Comparison of ENCODE assay signal across 26 cellular contexts in the genomic region with DNA sequence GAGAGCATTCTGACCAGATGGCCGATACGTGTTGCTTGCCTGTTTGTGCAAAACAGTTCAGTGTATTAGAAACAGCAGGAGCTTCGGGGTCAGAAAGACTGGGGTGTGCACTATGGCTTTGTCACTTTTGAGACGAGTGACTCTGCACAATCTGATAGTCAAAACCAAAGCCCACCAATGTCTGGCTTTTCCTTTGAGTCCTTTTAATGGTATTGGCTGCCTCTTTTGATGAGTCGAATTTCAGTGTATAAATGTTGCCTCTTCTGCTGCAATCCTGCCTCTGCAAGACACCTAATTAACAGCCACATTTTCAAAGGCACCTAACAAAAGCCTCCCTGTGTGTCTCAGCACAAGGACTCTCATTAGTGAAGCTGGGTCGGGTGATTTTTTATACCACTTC.
DNase-seq lines count a peak whose midpoint lies in the region; ATAC-seq and TF ChIP-seq lines count a peak whose summit lies in the region.
"Had no signal": no experiment of that assay in that cellular context is flagged by ENCODE, and none has a peak within 500 bp of the region (broad histone marks: within the 10 kb centered on the region; RNA-seq: fewer than 3 reads in every experiment).

No MANE protein-coding gene starts in this region.

- H3K27ac ChIP-seq in endodermal cell (ENCODE audit: low read depth, low read length): no peak overlapping the region
- H3K27ac ChIP-seq: 22Rv1, brain microvascular endothelial cell, ovary, RWPE1, transverse colon, WERI-Rb-1 had no signal

- no peak overlapping the region for H3K4me3 Mint-ChIP-seq in endodermal cell
- H3K4me3 Mint-ChIP-seq: activated CD4-positive, alpha-beta T cell treated with anti-CD3 and anti-CD28 coated beads, Interleukin-2, amount 10 ng/mL, durations not matched to agents 24 days and 14 days; CD14-positive monocyte; IgD-negative memory B cell; nephron; T-cell had no signal

- no peak overlapping the region for H3K9ac ChIP-seq in endodermal cell (ENCODE audit: extremely low read depth, low read length, poor library complexity, severe bottlenecking)

- DNase-seq in DMS153 (lab: John Stamatoyannopoulos, UW) (peak; percentile 61), DMS153 treated with DMSO at 0.1 percent for 48 hours (lab: John Stamatoyannopoulos, UW; ENCODE audit: unreplicated experiment) (no peak), NCI-H345 (lab: John Stamatoyannopoulos, UW) (peak; percentile 52), endodermal cell (no peak), GM10266 (ENCODE audit: extremely low spot score) (no peak)
- no peak for DNase-seq in activated CD4-positive, CD25-positive, alpha-beta regulatory T cell treated with anti-CD3 and anti-CD28 coated beads, Interleukin-2, amount 50 U/mL, for 72 hours
- DNase-seq: activated CD4-positive, alpha-beta T cell treated with anti-CD3 and anti-CD28 coated beads, Interleukin-2, amount 10 ng/mL, durations not matched to agents 24 days and 14 days; activated CD8-positive, alpha-beta memory T cell treated with anti-CD3 and anti-CD28 coated beads for 24 hours; activated T-cell treated with anti-CD3 and anti-CD28 coated beads for 4 hours; brain microvascular endothelial cell; hippocampal formation; left cardiac atrium; ovary; stimulated activated CD4-positive, alpha-beta T cell treated with anti-CD3 and anti-CD28 coated beads, Interleukin-15, amount 100 ng/mL, for 24 hours; stimulated activated CD4-positive, alpha-beta T cell treated with anti-CD3 and anti-CD28 coated beads, Interleukin-4, amount 100 ng/mL, for 4 hours; T-cell; transverse colon; WERI-Rb-1 had no signal

- 81 to 91% methylated on average over 6 of the region's 6 CpGs for WGBS in endodermal cell (ENCODE audit: insufficient coverage in 1 of 2, insufficient read length in 1 of 2), 2 experiments

- no peaks in the 10 kb centered on the region for H3K36me3 ChIP-seq in endodermal cell (ENCODE audit: control insufficient read depth, insufficient read depth, low read length)
- H3K36me3 ChIP-seq: brain microvascular endothelial cell, ovary, transverse colon, WERI-Rb-1 had no signal

- H3K27me3 Mint-ChIP-seq in endodermal cell (ENCODE audit: insufficient read depth): no peaks in the 10 kb centered on the region
- H3K27me3 Mint-ChIP-seq: activated CD4-positive, alpha-beta T cell treated with anti-CD3 and anti-CD28 coated beads, Interleukin-2, amount 10 ng/mL, durations not matched to agents 24 days and 14 days; IgD-negative memory B cell had no signal

- H3K4me3 ChIP-seq in endodermal cell (ENCODE audit: low read length): no peak overlapping the region
- H3K4me3 ChIP-seq: ovary, transverse colon had no signal

- H3K9me3 ChIP-seq in endodermal cell (ENCODE audit: control insufficient read depth, low read length): peaks cover 41% of the 10 kb centered on the region
- H3K9me3 ChIP-seq: ovary had no signal

- no peak for TF ChIP-seq CTCF in endodermal cell (conservative IDR thresholded peaks at IDR 0.05)
- no peak for TF ChIP-seq CTCF in GM10266 (IDR thresholded peaks at IDR 0.05; ENCODE audit: control insufficient read depth, insufficient read depth, low read depth, missing control alignments)

- no peaks in the 10 kb centered on the region for H3K27me3 ChIP-seq in endodermal cell (ENCODE audit: control insufficient read depth, insufficient read depth, low read length, poor library complexity, severe bottlenecking)
- H3K27me3 ChIP-seq: brain microvascular endothelial cell, ovary, transverse colon had no signal

- peaks cover 43% of the 10 kb centered on the region for H3K9me3 Mint-ChIP-seq in endodermal cell

- H3K4me1 Mint-ChIP-seq in endodermal cell: peaks cover 12% of the 10 kb centered on the region
- H3K4me1 Mint-ChIP-seq: activated CD4-positive, alpha-beta T cell treated with anti-CD3 and anti-CD28 coated beads, Interleukin-2, amount 10 ng/mL, durations not matched to agents 24 days and 14 days; CD14-positive monocyte; IgD-negative memory B cell; nephron; T-cell had no signal

- ATAC-seq in HG02870 (IDR thresholded peaks at IDR 0.05; ENCODE audit: unreplicated experiment) (no peak), HG03139 (IDR thresholded peaks at IDR 0.05; ENCODE audit: unreplicated experiment) (no peak)
- ATAC-seq: activated naive CD4-positive, alpha-beta T cell treated with anti-CD3 and anti-CD28 coated beads, Interleukin-2, amount 50 U/mL, for 72 hours; left cardiac atrium; T-cell had no signal

- peaks cover 6% of the 10 kb centered on the region for H3K36me3 Mint-ChIP-seq in endodermal cell (ENCODE audit: low read depth)
- H3K36me3 Mint-ChIP-seq: activated naive CD4-positive, alpha-beta T cell treated with anti-CD3 and anti-CD28 coated beads, Interleukin-2, amount 50 U/mL, for 72 hours; CD14-positive monocyte; IgD-negative memory B cell had no signal

- peak overlapping the region; percentile 49 for H3K27ac Mint-ChIP-seq in endodermal cell
- H3K27ac Mint-ChIP-seq: activated CD4-positive, alpha-beta T cell treated with anti-CD3 and anti-CD28 coated beads, Interleukin-2, amount 10 ng/mL, durations not matched to agents 24 days and 14 days; activated naive CD4-positive, alpha-beta T cell treated with anti-CD3 and anti-CD28 coated beads, Interleukin-2, amount 50 U/mL, for 72 hours; CD14-positive monocyte; IgD-negative memory B cell; nephron; T-cell had no signal

- no peaks in the 10 kb centered on the region for H3K4me1 ChIP-seq in endodermal cell (ENCODE audit: control insufficient read depth, insufficient read depth, low read length)
- H3K4me1 ChIP-seq: transverse colon had no signal

Comparison
In these comparisons a context has a peak if more than half of its experiments do, and no peak if none do; other contexts are left out.
1. DNase-seq: peak in DMS153 (single experiment) and NCI-H345 (single experiment); none in DMS153 treated with DMSO at 0.1 percent for 48 hours (single experiment), endodermal cell (single experiment), GM10266 (single experiment) and activated CD4-positive, CD25-positive, alpha-beta regulatory T cell treated with anti-CD3 and anti-CD28 coated beads, Interleukin-2, amount 50 U/mL, for 72 hours (single experiment).